Comparison of ENCODE assay signal across 20 cellular contexts in the genomic region with DNA sequence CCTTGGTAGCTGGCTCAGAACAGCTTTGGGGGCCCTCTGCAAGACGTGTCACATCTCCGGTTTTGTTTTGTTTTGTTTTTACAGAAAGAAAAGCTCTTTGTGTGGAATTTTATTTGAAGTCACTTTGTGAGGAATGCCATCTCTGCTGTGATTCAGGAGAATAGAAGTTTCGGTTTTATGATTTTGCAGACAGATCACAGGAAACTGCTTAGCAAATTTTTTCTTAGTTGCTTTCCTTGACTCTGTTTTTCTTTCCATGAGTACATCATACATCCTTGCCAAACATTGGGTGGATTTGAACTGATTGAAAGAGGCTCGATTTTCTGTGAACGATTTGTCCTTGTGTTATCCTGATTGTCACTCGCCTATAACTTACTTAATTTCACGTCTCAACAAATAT. TPM values are rescaled to one million over a fixed set of nuclear protein-coding genes. Genes with fewer than 3 reads are reported as not detected.
A peak's percentile ranks its signal among the peaks of the same experiment; 100 is the strongest.
DNase-seq lines count a peak whose midpoint lies in the region; ATAC-seq and TF ChIP-seq lines count a peak whose summit lies in the region.
"Had no signal": no experiment of that assay in that cellular context is flagged by ENCODE, and none has a peak within 500 bp of the region (broad histone marks: within the 10 kb centered on the region; RNA-seq: fewer than 3 reads in every experiment).

No MANE protein-coding gene starts in this region.

- H3K9me3 ChIP-seq in AG04450 (ENCODE audit: control insufficient read depth, insufficient read depth, low read length) = no peaks in the 10 kb centered on the region; the same call in 1 of the 2 replicates
- no peaks in the 10 kb centered on the region for H3K9me3 ChIP-seq in endodermal cell (ENCODE audit: control insufficient read depth, low read length)
- H3K9me3 ChIP-seq in osteoblast (ENCODE audit: low read depth, low read length) = no peaks in the 10 kb centered on the region
- H3K9me3 ChIP-seq: lower lobe of right lung had no signal

- no peak overlapping the region for H3K9ac ChIP-seq in endodermal cell (ENCODE audit: extremely low read depth, low read length, poor library complexity, severe bottlenecking)

- CTCF ChIA-PET in AG04450 (lab: Charles Lee) = interaction anchor here (1.6 kb wide), 1 partner anchor 385 kb away, joined by 5 read pairs; no protein-coding TSS in a partner anchor

- H3K27ac ChIP-seq in AG04450 (ENCODE audit: low read depth, low read length) = peak overlapping the region; percentile 66
- H3K27ac ChIP-seq in endodermal cell (ENCODE audit: low read depth, low read length) = no peak overlapping the region
- H3K27ac ChIP-seq in osteoblast (ENCODE audit: low read depth, low read length) = peak overlapping the region; percentile 93
- H3K27ac ChIP-seq: lower lobe of right lung had no signal

- POLR2A ChIA-PET in AG04450 (lab: Yijun Ruan, JAX) = no interaction called here

- H3K4me3 ChIP-seq in AG04450 (ENCODE audit: low read depth, low read length) (peak overlapping the region; percentile 29), endodermal cell (ENCODE audit: low read length) (peak overlapping the region; percentile 5), osteoblast (ENCODE audit: insufficient read depth, low read length) (peak overlapping the region; percentile 66)
- H3K4me3 ChIP-seq: lower lobe of right lung had no signal

- H3K36me3 Mint-ChIP-seq in endodermal cell (ENCODE audit: low read depth) = peaks cover 10% of the 10 kb centered on the region

- H3K4me1 ChIP-seq in endodermal cell (ENCODE audit: control insufficient read depth, insufficient read depth, low read length) = peaks cover 3% of the 10 kb centered on the region
- H3K4me1 ChIP-seq in osteoblast (ENCODE audit: insufficient read depth, low read length) = peaks cover 26% of the 10 kb centered on the region

- H3K27me3 ChIP-seq in AG04450 (ENCODE audit: control insufficient read depth, insufficient read depth, low read length) = no peaks in the 10 kb centered on the region
- H3K27me3 ChIP-seq in endodermal cell (ENCODE audit: control insufficient read depth, insufficient read depth, low read length, poor library complexity, severe bottlenecking) = no peaks in the 10 kb centered on the region
- no peaks in the 10 kb centered on the region for H3K27me3 ChIP-seq in osteoblast (ENCODE audit: insufficient read depth, low read length)

- H3K79me2 ChIP-seq in osteoblast (ENCODE audit: insufficient read depth, low read length) = peaks cover 70% of the 10 kb centered on the region

- DNase-seq in AG04450 (ENCODE audit: low read depth, low spot score) (no peak), M059J (ENCODE audit: low read depth) (peak; percentile 71), endodermal cell (no peak), osteoblast (ENCODE audit: insufficient read length, low spot score, missing footprints) (peak; percentile 37), G401 (ENCODE audit: low spot score) (no peak), NCI-H146 (lab: John Stamatoyannopoulos, UW) (no peak), hippocampal formation (lab: John Stamatoyannopoulos, UW) (no peak)
- DNase-seq: activated CD4-positive, alpha-beta T cell treated with anti-CD3 and anti-CD28 coated beads for 4 hours; activated CD8-positive, alpha-beta memory T cell treated with anti-CD3 and anti-CD28 coated beads, Interleukin-2, amount 50 U/mL, for 48 hours; activated gamma-delta T cell treated with Interleukin-2 at 50 U/mL for 16 hours; lower lobe of right lung; MM.1S; naive thymus-derived CD4-positive, alpha-beta T cell; NCI-H187 treated with DMSO at 0.1 percent for 48 hours; SHP77 treated with DMSO at 0.1 percent for 48 hours; stimulated activated CD4-positive, alpha-beta T cell treated with anti-CD3 and anti-CD28 coated beads, Interleukin-15, amount 100 ng/mL, for 24 hours had no signal

- H2AFZ ChIP-seq in osteoblast (ENCODE audit: low read length) = peak overlapping the region; percentile 82

- H3K4me2 ChIP-seq in osteoblast (ENCODE audit: insufficient read depth, low read length) = peak overlapping the region; percentile 91

- H3K4me1 Mint-ChIP-seq in endodermal cell = peaks cover 7% of the 10 kb centered on the region

- H3K4me3 Mint-ChIP-seq in endodermal cell = no peak overlapping the region
- H3K4me3 Mint-ChIP-seq: naive thymus-derived CD4-positive, alpha-beta T cell; stimulated activated naive CD8-positive, alpha-beta T cell treated with anti-CD3 and anti-CD28 coated beads, Interleukin-15, Interleukin-2, amounts not matched to agents 100 ng/mL and 50 ng/mL, for 24 hours; T-helper 2 cell treated with Interferon-gamma antibody and Interleukin-4, amounts not matched to agents 5 μg/mL and 100 μg/mL, for 36 hours had no signal

- H3K27me3 Mint-ChIP-seq in endodermal cell (ENCODE audit: insufficient read depth) = no peaks in the 10 kb centered on the region

- no peak for ATAC-seq in HG02571 (IDR thresholded peaks at IDR 0.05; ENCODE audit: unreplicated experiment)
- ATAC-seq: lower lobe of right lung; naive thymus-derived CD4-positive, alpha-beta T cell had no signal

- H3K9me3 Mint-ChIP-seq in endodermal cell = no peaks in the 10 kb centered on the region
- H3K9me3 Mint-ChIP-seq: stimulated activated naive CD8-positive, alpha-beta T cell treated with anti-CD3 and anti-CD28 coated beads, Interleukin-15, Interleukin-2, amounts not matched to agents 100 ng/mL and 50 ng/mL, for 24 hours; T-helper 2 cell treated with Interferon-gamma antibody and Interleukin-4, amounts not matched to agents 5 μg/mL and 100 μg/mL, for 36 hours had no signal

- 78 to 94% methylated on average over 3 to 7 of the region's 7 CpGs for WGBS in endodermal cell (ENCODE audit: insufficient coverage in 1 of 2, insufficient read length in 1 of 2), 2 experiments

- in situ Hi-C loops in G401 (cut with HindIII; ENCODE audit: low sequenced_read_pairs) = no loop called here

- peaks cover 54% of the 10 kb centered on the region for H3K36me3 ChIP-seq in endodermal cell (ENCODE audit: control insufficient read depth, insufficient read depth, low read length)
- H3K36me3 ChIP-seq in osteoblast (ENCODE audit: insufficient read depth, low read length) = no peaks in the 10 kb centered on the region
- H3K36me3 ChIP-seq: lower lobe of right lung had no signal

- H4K20me1 ChIP-seq in osteoblast (ENCODE audit: insufficient read depth, low read length) = no peaks in the 10 kb centered on the region

- no peak overlapping the region for H3K27ac Mint-ChIP-seq in endodermal cell
- H3K27ac Mint-ChIP-seq: naive thymus-derived CD4-positive, alpha-beta T cell; progenitor cell of endocrine pancreas; stimulated activated naive CD8-positive, alpha-beta T cell treated with anti-CD3 and anti-CD28 coated beads, Interleukin-15, Interleukin-2, amounts not matched to agents 100 ng/mL and 50 ng/mL, for 24 hours; T-helper 2 cell treated with Interferon-gamma antibody and Interleukin-4, amounts not matched to agents 5 μg/mL and 100 μg/mL, for 36 hours had no signal

- TF ChIP-seq CTCF in AG04450 (IDR thresholded peaks at IDR 0.05; ENCODE audit: low read depth, low read length) (no peak), endodermal cell (conservative IDR thresholded peaks at IDR 0.05) (no peak), osteoblast (IDR thresholded peaks at IDR 0.05; ENCODE audit: extremely low read depth, low read depth, low read length) (no peak)

RNA-seq across cellular contexts. Expression of a gene that starts 5.1 kb away (rescaled TPM):
- 28.0 and 31.8 TPM in 2 replicates for polyA plus RNA-seq in AG04450 (2011; rRNA removed)
- polyA minus RNA-seq in AG04450 (2011; rRNA and poly(A)+ RNA removed) = 165 and 221 TPM in 2 replicates
- 10.5 and 18.6 TPM in 2 replicates for total RNA-seq in M059J (2014; rRNA removed; shearing (Covaris generic))
- total RNA-seq in endodermal cell (10 to 100 TPM; 46.8 to 77.8 TPM), osteoblast (42.3 and 47.1 TPM in 2 replicates)
- 18.5 TPM for polyA plus RNA-seq in endodermal cell (2013, experiment 1 of 2)
- polyA plus RNA-seq in endodermal cell (2013, experiment 2 of 2) = 19.3 TPM
- 0.55 and 0.95 TPM in 2 replicates for total RNA-seq in G401 (2014; rRNA removed; shearing (Covaris generic))

Comparison
In these comparisons a context has a peak if more than half of its experiments do, and no peak if none do; other contexts are left out.
1. DNase-seq: peak in M059J (single experiment) and osteoblast (single experiment); none in AG04450 (single experiment), endodermal cell (single experiment), G401 (single experiment), NCI-H146 (single experiment) and hippocampal formation (0 of 2).
2. H3K4me3 ChIP-seq: peak in every context shown above with its lines; median percentile 66 in osteoblast; 29 in AG04450; 5 in endodermal cell.